8 cellular contexts compared by ENCODE assay signal in the genomic region with DNA sequence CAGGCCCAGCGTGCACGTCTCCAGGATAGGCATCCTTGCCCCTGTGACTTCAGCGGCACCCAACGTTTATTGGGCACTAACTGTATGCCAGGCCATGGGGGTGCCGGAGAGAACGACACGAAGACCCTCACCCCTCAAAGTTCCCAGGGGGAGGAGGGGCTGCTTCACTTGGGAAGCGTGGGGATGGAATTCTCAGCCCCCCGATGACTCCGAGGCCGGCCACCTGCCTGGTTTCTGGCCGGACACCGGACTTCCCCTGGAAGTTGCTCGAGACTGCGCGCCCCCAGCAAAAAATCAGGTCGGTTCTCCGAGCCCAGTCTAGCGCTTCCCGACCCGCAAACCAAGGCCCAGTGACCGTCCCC. TPM values are rescaled to one million over a fixed set of nuclear protein-coding genes. Genes with fewer than 3 reads are reported as not detected.
DNase-seq lines count a peak whose midpoint lies in the region; ATAC-seq and TF ChIP-seq lines count a peak whose summit lies in the region.

No MANE protein-coding gene starts in this region.

- peak overlapping the region; percentile 78 to 97 (median 92) for H3K27ac Mint-ChIP-seq in CD4-positive, alpha-beta memory T cell
- peak overlapping the region; percentile 85 for H3K27ac Mint-ChIP-seq in osteocyte (ENCODE audit: unreplicated experiment)

- no TSS peak for BruUV-seq in PC-3 (replicated peaks; lab: Mats Ljungman, UMichigan)

- peak overlapping the region; percentile 100 for H3K4me2 ChIP-seq in PC-3 (ENCODE audit: low read length)

- TF ChIP-seq CTCF in PC-3 (conservative IDR thresholded peaks at IDR 0.05; ENCODE audit: low read depth, low read length) (no peak), epithelial cell of esophagus (IDR thresholded peaks at IDR 0.05; ENCODE audit: insufficient read depth, low read depth, low read length, missing control alignments) (no peak), osteocyte (IDR thresholded peaks at IDR 0.05) (no peak)

- H3K4me3 ChIP-seq in CD4-positive, alpha-beta memory T cell (ENCODE audit: low read length in 2 of 2) = peak overlapping the region; percentile 45 to 92
- H3K4me3 ChIP-seq in PC-3 (ENCODE audit: low read length) (peak overlapping the region; percentile 94), epithelial cell of esophagus (ENCODE audit: low read length) (peak overlapping the region; percentile 88)

- H3K27me3 Mint-ChIP-seq in CD4-positive, alpha-beta memory T cell = no peaks in the 10 kb centered on the region
- no peaks in the 10 kb centered on the region for H3K27me3 Mint-ChIP-seq in osteocyte (ENCODE audit: unreplicated experiment)

- peaks cover 20 to 38% (median 25%) of the 10 kb centered on the region in 4 donors for H3K4me1 Mint-ChIP-seq in CD4-positive, alpha-beta memory T cell
- H3K4me1 Mint-ChIP-seq in osteocyte (ENCODE audit: unreplicated experiment) = peaks cover 31% of the 10 kb centered on the region

- H3K9me3 ChIP-seq in CD4-positive, alpha-beta memory T cell (ENCODE audit: control insufficient read depth in 1 of 2, low read length in 2 of 2) = no peaks in the 10 kb centered on the region
- no peaks in the 10 kb centered on the region for H3K9me3 ChIP-seq in PC-3 (ENCODE audit: low read length)

- H2AFZ ChIP-seq in PC-3 (ENCODE audit: low read length) = peak overlapping the region; percentile 86

- H3K4me3 Mint-ChIP-seq in CD4-positive, alpha-beta memory T cell = peak overlapping the region; percentile 79 to 93 (median 92)
- H3K4me3 Mint-ChIP-seq in osteocyte (ENCODE audit: unreplicated experiment) = peak overlapping the region; percentile 88

- no peaks in the 10 kb centered on the region for H3K27me3 ChIP-seq in CD4-positive, alpha-beta memory T cell (ENCODE audit: insufficient read depth, low read length)
- H3K27me3 ChIP-seq in PC-3 (ENCODE audit: low read length) = no peaks in the 10 kb centered on the region

- CTCF ChIA-PET in CD4-positive, alpha-beta memory T cell (lab: Charles Lee; ENCODE audit: partially characterized antibody) = interaction anchor here (1.5 to 2.0 kb wide), 2 partner anchors 9 to 60 kb away, joined by 5 to 9 read pairs; partner anchors contain the start of gene CENPB
- CTCF ChIA-PET in PC-3 (lab: Charles Lee) = no interaction called here

- peaks cover 27% of the 10 kb centered on the region for H3K4me1 ChIP-seq in CD4-positive, alpha-beta memory T cell (ENCODE audit: insufficient read depth, low read length)
- peaks cover 50% of the 10 kb centered on the region for H3K4me1 ChIP-seq in PC-3 (ENCODE audit: insufficient read depth, low read length)

- H3K9me2 ChIP-seq in PC-3 (replicated peaks; ENCODE audit: low read length) = no peaks in the 10 kb centered on the region

- peak overlapping the region; percentile 85 for H3K27ac ChIP-seq in CD4-positive, alpha-beta memory T cell (ENCODE audit: low read depth, low read length)
- H3K27ac ChIP-seq in PC-3 (ENCODE audit: low read length) = peak overlapping the region; percentile 94

- POLR2A ChIA-PET in CD4-positive, alpha-beta memory T cell (lab: Charles Lee; ENCODE audit: partially characterized antibody) = interaction anchor here (2.1 kb wide), 1 partner anchor 60 kb away, joined by 10 read pairs; the partner anchor contains the start of gene CENPB
- POLR2A ChIA-PET in PC-3 (lab: Charles Lee; ENCODE audit: unreplicated experiment) = no interaction called here

- DNase-seq in CD4-positive, alpha-beta memory T cell = peak in 2 of 5 donors; percentile 8 to 58
- DNase-seq in PC-3 (no peak), epithelial cell of esophagus (ENCODE audit: low read depth) (no peak), osteocyte (ENCODE audit: extremely low spot score, unreplicated experiment) (no peak), sciatic nerve (ENCODE audit: low spot score) (no peak), NCI-H446 treated with DMSO at 0.1 percent for 48 hours (lab: John Stamatoyannopoulos, UW) (no peak), UCSD-AML1 (lab: John Stamatoyannopoulos, UW; ENCODE audit: unreplicated experiment) (no peak)

- no peaks in the 10 kb centered on the region for H3K36me3 Mint-ChIP-seq in CD4-positive, alpha-beta memory T cell
- peaks cover 3% of the 10 kb centered on the region for H3K36me3 Mint-ChIP-seq in osteocyte (ENCODE audit: unreplicated experiment)

- intact Hi-C loops in CD4-positive, alpha-beta memory T cell (cut with micrococcal nuclease) = loop anchor here (1.0 to 2.0 kb wide), 3 partner anchors 26 to 60 kb away; partner anchors contain the start of genes AP5S1, CENPB and PANK2
- intact Hi-C loops in PC-3 (cut with micrococcal nuclease) = loop anchor here (2.0 kb wide), 1 partner anchor 26 kb away; the partner anchor contains the start of gene AP5S1
- intact Hi-C loops in sciatic nerve (cut with DNase I) = no loop called here

- no peaks in the 10 kb centered on the region for H4K20me1 ChIP-seq in PC-3 (ENCODE audit: low read length)

- H3F3A ChIP-seq in PC-3 (ENCODE audit: low read length, unreplicated experiment) = no peaks in the 10 kb centered on the region

- no peaks in the 10 kb centered on the region for H3K9me3 Mint-ChIP-seq in CD4-positive, alpha-beta memory T cell
- no peaks in the 10 kb centered on the region for H3K9me3 Mint-ChIP-seq in osteocyte (ENCODE audit: unreplicated experiment)

- peak overlapping the region; percentile 98 for H3K9ac ChIP-seq in PC-3 (ENCODE audit: low read length)

- no peaks in the 10 kb centered on the region for H3K36me3 ChIP-seq in CD4-positive, alpha-beta memory T cell (ENCODE audit: insufficient read depth, low read length)
- no peaks in the 10 kb centered on the region for H3K36me3 ChIP-seq in PC-3 (ENCODE audit: low read depth, low read length)

- no peak for ATAC-seq in PC-3
- ATAC-seq in sciatic nerve = no peak
- ATAC-seq in activated CD4-positive, CD25-positive, alpha-beta regulatory T cell treated with anti-CD3 and anti-CD28 coated beads, Interleukin-2, amount 50 U/mL, for 24 hours = no peak

- peaks cover 42% of the 10 kb centered on the region for H3K79me2 ChIP-seq in PC-3 (ENCODE audit: low read length)

RNA-seq across cellular contexts. Expression of gene MAVS, which starts 0.3 kb away (rescaled TPM):
- 10 to 100 TPM; 45.2 to 49.3 TPM for total RNA-seq in CD4-positive, alpha-beta memory T cell
- polyA plus RNA-seq in CD4-positive, alpha-beta memory T cell = 1 to 10 TPM; 1.2 to 8.5 TPM
- total RNA-seq in PC-3 (2014; rRNA removed) = 38.7 and 44.8 TPM in 2 replicates
- 47.0 and 49.7 TPM in 2 replicates for total RNA-seq in osteocyte
- 37.8 TPM for total RNA-seq in sciatic nerve

RNA-seq across cellular contexts. Expression of gene AP5S1, which starts 26.0 kb away (rescaled TPM):
- total RNA-seq in CD4-positive, alpha-beta memory T cell = 10 to 100 TPM; 10.4 to 11.1 TPM
- 10 to 100 TPM; 14.5 to 16.8 TPM for polyA plus RNA-seq in CD4-positive, alpha-beta memory T cell
- total RNA-seq in PC-3 (2014; rRNA removed) = 28.5 and 31.4 TPM in 2 replicates
- total RNA-seq in osteocyte = 22.8 and 24.3 TPM in 2 replicates
- 8.4 TPM for total RNA-seq in sciatic nerve

RNA-seq across cellular contexts. Expression of gene PANK2, which starts 42.8 kb away (rescaled TPM):
- 10 to 100 TPM; 71.4 to 80.5 TPM for total RNA-seq in CD4-positive, alpha-beta memory T cell
- 10 to 100 TPM; 48.5 to 54.3 TPM for polyA plus RNA-seq in CD4-positive, alpha-beta memory T cell
- total RNA-seq in PC-3 (2014; rRNA removed) (50.8 and 52.1 TPM in 2 replicates), osteocyte (41.9 and 54.2 TPM in 2 replicates), sciatic nerve (48.5 TPM)

RNA-seq across cellular contexts. Expression of gene CDC25B, which starts 50.2 kb away (rescaled TPM):
- total RNA-seq in CD4-positive, alpha-beta memory T cell = 100 to 1,000 TPM; 410 to 420 TPM
- 10 to 100 TPM; 25.9 to 55.9 TPM for polyA plus RNA-seq in CD4-positive, alpha-beta memory T cell
- 89.7 and 106 TPM in 2 replicates for total RNA-seq in PC-3 (2014; rRNA removed)
- total RNA-seq in osteocyte = 193 and 197 TPM in 2 replicates
- total RNA-seq in sciatic nerve = 55.2 TPM

RNA-seq across cellular contexts. Expression of gene CENPB, which starts 59.8 kb away (rescaled TPM):
- total RNA-seq in CD4-positive, alpha-beta memory T cell = 10 to 100 TPM; 52.2 to 56.7 TPM
- 1 to 10 TPM in 1 of 2 donors, under 1 TPM in 1; 0.56 to 1.9 TPM for polyA plus RNA-seq in CD4-positive, alpha-beta memory T cell
- total RNA-seq in PC-3 (2014; rRNA removed) = 213 and 276 TPM in 2 replicates
- 87.7 and 92.2 TPM in 2 replicates for total RNA-seq in osteocyte
- total RNA-seq in sciatic nerve = 71.0 TPM
